In genomic region chr2:151097118-151097517, GRCh38 we compare ENCODE assay signal across 16 cellular contexts.
DNase-seq lines count a peak whose midpoint lies in the region; ATAC-seq and TF ChIP-seq lines count a peak whose summit lies in the region.
"Had no signal": no experiment of that assay in that cellular context is flagged by ENCODE, and none has a peak within 500 bp of the region (broad histone marks: within the 10 kb centered on the region; RNA-seq: fewer than 3 reads in every experiment).

No MANE protein-coding gene starts in this region.

- H3K4me1 Mint-ChIP-seq in nephron, result peaks cover 26% of the 10 kb centered on the region
- H3K4me1 Mint-ChIP-seq: IgD-negative memory B cell had no signal

- H3K4me2 ChIP-seq in BLaER1 treated with 17β-estradiol and CSF1 and Interleukin-3, amounts not matched to agents 10 nM and 100 nM, result peak overlapping the region in 10 of 11 experiments; percentile 4 to 75 (median 30); a peak in 12 of 22 replicates

- H4K20me1 ChIP-seq in BLaER1 treated with 17β-estradiol and CSF1 and Interleukin-3, amounts not matched to agents 10 nM and 100 nM, result no peaks in the 10 kb centered on the region
- H4K20me1 ChIP-seq: BLaER1 had no signal

- H3K27me3 ChIP-seq in BLaER1 treated with 17β-estradiol and CSF1 and Interleukin-3, amounts not matched to agents 10 nM and 100 nM, result no peaks in the 10 kb centered on the region
- H3K27me3 ChIP-seq: BLaER1 had no signal

- no peak overlapping the region for H3K9ac ChIP-seq in BLaER1 treated with 17β-estradiol and CSF1 and Interleukin-3, amounts not matched to agents 10 nM and 100 nM
- H3K9ac ChIP-seq: BLaER1 had no signal

- DNase-seq in NCI-H1694 (lab: John Stamatoyannopoulos, UW), result peak; percentile 73
- DNase-seq in dedifferentiated amniotic fluid mesenchymal stem cell (ENCODE audit: extremely low spot score), result peak; percentile 65
- no peak for DNase-seq in stimulated activated CD4-positive, alpha-beta T cell treated with anti-CD3 and anti-CD28 coated beads, Interleukin-2, amount 100 ng/mL, for 24 hours
- DNase-seq in COLO829 (ENCODE audit: low spot score), result no peak
- no peak for DNase-seq in EL
- DNase-seq: HFFc6, NCI-H1092, NCI-H187, NCI-H774, SHP77 treated with DMSO at 0.1 percent for 48 hours, T-helper 2 cell had no signal

- no peak overlapping the region for H3K27ac ChIP-seq in BLaER1 treated with 17β-estradiol and CSF1 and Interleukin-3, amounts not matched to agents 10 nM and 100 nM
- H3K27ac ChIP-seq: BLaER1 had no signal

- peaks cover 0 to 11% (median 0%) of the 10 kb centered on the region in 11 experiments; a peak in 4 of 22 replicates for H3K9me3 ChIP-seq in BLaER1 treated with 17β-estradiol and CSF1 and Interleukin-3, amounts not matched to agents 10 nM and 100 nM (replicated peaks in 1 of 11)

- H3K9me3 Mint-ChIP-seq in nephron, result no peaks in the 10 kb centered on the region
- H3K9me3 Mint-ChIP-seq: HFFc6 had no signal

- peaks cover 22 to 30% (median 26%) of the 10 kb centered on the region in 10 experiments for H3K4me1 ChIP-seq in BLaER1 treated with 17β-estradiol and CSF1 and Interleukin-3, amounts not matched to agents 10 nM and 100 nM

- no peaks in the 10 kb centered on the region for H3K36me3 Mint-ChIP-seq in nephron (ENCODE audit: low read depth)
- H3K36me3 Mint-ChIP-seq: IgD-negative memory B cell had no signal

- H3K27ac Mint-ChIP-seq in nephron, result peak overlapping the region; percentile 44 to 72 (median 69)
- H3K27ac Mint-ChIP-seq: HFFc6, IgD-negative memory B cell had no signal

- no peaks in the 10 kb centered on the region for H3K36me3 ChIP-seq in BLaER1 treated with 17β-estradiol and CSF1 and Interleukin-3, amounts not matched to agents 10 nM and 100 nM
- H3K36me3 ChIP-seq: BLaER1 had no signal

- ATAC-seq in GM21447 (IDR thresholded peaks at IDR 0.05; ENCODE audit: unreplicated experiment), result no peak

- no peak overlapping the region for H3K4me3 ChIP-seq in BLaER1 treated with 17β-estradiol and CSF1 and Interleukin-3, amounts not matched to agents 10 nM and 100 nM
- H3K4me3 ChIP-seq: BLaER1 had no signal

- no peak overlapping the region for H3K4me3 Mint-ChIP-seq in nephron
- H3K4me3 Mint-ChIP-seq: HFFc6, IgD-negative memory B cell had no signal

- TF ChIP-seq CTCF in nephron (IDR thresholded peaks at IDR 0.05; ENCODE audit: unreplicated experiment in 3 of 3), result no peak

- no peaks in the 10 kb centered on the region for H3K27me3 Mint-ChIP-seq in nephron (ENCODE audit: low read depth)

Comparison
In these comparisons a context has a peak if more than half of its experiments do, and no peak if none do; other contexts are left out.
1. DNase-seq: peak in NCI-H1694 (single experiment) and dedifferentiated amniotic fluid mesenchymal stem cell (single experiment); none in stimulated activated CD4-positive, alpha-beta T cell treated with anti-CD3 and anti-CD28 coated beads, Interleukin-2, amount 100 ng/mL, for 24 hours (0 of 2), COLO829 (single experiment) and EL (single experiment).